In genomic region chr2:204958371-204958770, GRCh38 we compare ENCODE assay signal across 20 cellular contexts.
DNase-seq lines count a peak whose midpoint lies in the region; ATAC-seq, FAIRE-seq and TF ChIP-seq lines count a peak whose summit lies in the region.
"Had no signal": no experiment of that assay in that cellular context is flagged by ENCODE, and none has a peak within 500 bp of the region (broad histone marks: within the 10 kb centered on the region; RNA-seq: fewer than 3 reads in every experiment).

No MANE protein-coding gene starts in this region.

- H3K4me3 Mint-ChIP-seq in CD4-positive, CD25-positive, alpha-beta regulatory T cell, result no peak overlapping the region
- peak overlapping the region; percentile 67 for H3K4me3 Mint-ChIP-seq in T-helper 1 cell treated with Interleukin-12 subunit alpha and Interleukin-12 subunit beta and Interleukin-4 antibody, amounts not matched to agents 30 μg/mL and 1 μg/mL, for 36 hours
- H3K4me3 Mint-ChIP-seq: stimulated activated memory B cell treated with anti-CD40 and anti-IgM and Interleukin-4, amounts not matched to agents 10 μg/mL and 1 μg/mL and 100 μg/mL, for 72 hours had no signal

- DNase-seq in A549 (ENCODE audit: low read depth in 1 of 2, low spot score in 1 of 2), result no peak
- DNase-seq in CD4-positive, CD25-positive, alpha-beta regulatory T cell, result peak in 1 of 3 donors; percentile 37
- DNase-seq in endothelial cell of umbilical vein (ENCODE audit: low read depth, low spot score), result no peak
- no peak for DNase-seq in mesenteric fat pad (ENCODE audit: low spot score)
- no peak for DNase-seq in sciatic nerve (ENCODE audit: low spot score)
- DNase-seq: amniotic stem cell, cortex of kidney, GF-D8, lower lobe of right lung, NCI-H1694, NCI-H69, thyroid gland had no signal

- no peak for ATAC-seq in A549
- no peak for ATAC-seq in CD4-positive, CD25-positive, alpha-beta regulatory T cell (ENCODE audit: low read depth in 2 of 2)
- no peak for ATAC-seq in sciatic nerve
- no peak for ATAC-seq in HG03565 (IDR thresholded peaks at IDR 0.05; ENCODE audit: unreplicated experiment)
- ATAC-seq: K562; lower lobe of right lung; stimulated activated memory B cell treated with anti-CD40 and anti-IgM and Interleukin-4, amounts not matched to agents 10 μg/mL and 1 μg/mL and 100 μg/mL, for 72 hours had no signal

- H3K4me3 ChIP-seq in A549 (no peak overlapping the region), endothelial cell of umbilical vein (replicated peaks in 1 of 3; ENCODE audit: insufficient read depth in 1 of 3, low read depth in 1 of 3, low read length in 3 of 3) (no peak overlapping the region)
- H3K4me3 ChIP-seq in CD4-positive, CD25-positive, alpha-beta regulatory T cell (ENCODE audit: low read depth, low read length), result no peak overlapping the region
- H3K4me3 ChIP-seq: HAP-1, K562, lower lobe of right lung, smooth muscle cell, thyroid gland had no signal

- peaks cover 0 to 4% (median 0%) of the 10 kb centered on the region in 7 donors for H3K9me3 Mint-ChIP-seq in CD4-positive, CD25-positive, alpha-beta regulatory T cell
- H3K9me3 Mint-ChIP-seq in T-helper 1 cell treated with Interleukin-12 subunit alpha and Interleukin-12 subunit beta and Interleukin-4 antibody, amounts not matched to agents 30 μg/mL and 1 μg/mL, for 36 hours, result peaks cover 33% of the 10 kb centered on the region
- H3K9me3 Mint-ChIP-seq: stimulated activated memory B cell treated with anti-CD40 and anti-IgM and Interleukin-4, amounts not matched to agents 10 μg/mL and 1 μg/mL and 100 μg/mL, for 72 hours had no signal

- no peaks in the 10 kb centered on the region for H3K36me3 ChIP-seq in CD4-positive, CD25-positive, alpha-beta regulatory T cell (ENCODE audit: control insufficient read depth, insufficient read depth, low read length)
- H3K36me3 ChIP-seq in endothelial cell of umbilical vein (ENCODE audit: control insufficient read depth in 2 of 2, extremely low read depth in 1 of 2, insufficient read depth in 2 of 2, low read length in 2 of 2), result no peaks in the 10 kb centered on the region
- H3K36me3 ChIP-seq: HAP-1, lower lobe of right lung, thyroid gland had no signal

- intact Hi-C loops in endothelial cell of umbilical vein (cut with micrococcal nuclease) (no loop called here), sciatic nerve (cut with DNase I) (no loop called here)

- no peaks in the 10 kb centered on the region for H3K79me2 ChIP-seq in endothelial cell of umbilical vein (ENCODE audit: control insufficient read depth, insufficient read depth, low read length)

- no peak for TF ChIP-seq RAD21 in A549 (conservative IDR thresholded peaks at IDR 0.05 in 1 of 2, IDR thresholded peaks at IDR 0.05 in 1 of 2)

- 57% methylated on average over 1 of the region's 1 CpG for WGBS in A549 (ENCODE audit: missing lambda C conversion rate)

- H3K27ac Mint-ChIP-seq in CD4-positive, CD25-positive, alpha-beta regulatory T cell, result peak overlapping the region; percentile 10 to 60 (median 43)
- peak overlapping the region; percentile 66 for H3K27ac Mint-ChIP-seq in T-helper 1 cell treated with Interleukin-12 subunit alpha and Interleukin-12 subunit beta and Interleukin-4 antibody, amounts not matched to agents 30 μg/mL and 1 μg/mL, for 36 hours
- H3K27ac Mint-ChIP-seq: stimulated activated memory B cell treated with anti-CD40 and anti-IgM and Interleukin-4, amounts not matched to agents 10 μg/mL and 1 μg/mL and 100 μg/mL, for 72 hours had no signal

- H3K27ac ChIP-seq in A549, result no peak overlapping the region
- no peak overlapping the region for H3K27ac ChIP-seq in CD4-positive, CD25-positive, alpha-beta regulatory T cell (ENCODE audit: insufficient read depth, low read length, poor library complexity, severe bottlenecking)
- no peak overlapping the region for H3K27ac ChIP-seq in endothelial cell of umbilical vein (ENCODE audit: insufficient read depth, low read depth, low read length)
- H3K27ac ChIP-seq: lower lobe of right lung, thyroid gland had no signal

- peaks cover 14 to 53% (median 33%) of the 10 kb centered on the region in 4 donors for H3K4me1 Mint-ChIP-seq in CD4-positive, CD25-positive, alpha-beta regulatory T cell
- H3K4me1 Mint-ChIP-seq in T-helper 1 cell treated with Interleukin-12 subunit alpha and Interleukin-12 subunit beta and Interleukin-4 antibody, amounts not matched to agents 30 μg/mL and 1 μg/mL, for 36 hours (ENCODE audit: low read depth), result peaks cover 27% of the 10 kb centered on the region
- H3K4me1 Mint-ChIP-seq: stimulated activated memory B cell treated with anti-CD40 and anti-IgM and Interleukin-4, amounts not matched to agents 10 μg/mL and 1 μg/mL and 100 μg/mL, for 72 hours had no signal

- H3K9me3 ChIP-seq in A549, result no peaks in the 10 kb centered on the region
- H3K9me3 ChIP-seq in CD4-positive, CD25-positive, alpha-beta regulatory T cell (ENCODE audit: control insufficient read depth in 2 of 2, low read length in 2 of 2), result no peaks in the 10 kb centered on the region
- H3K9me3 ChIP-seq in endothelial cell of umbilical vein (replicated peaks; ENCODE audit: control insufficient read depth, insufficient read depth, low read length), result no peaks in the 10 kb centered on the region
- H3K9me3 ChIP-seq: HAP-1, lower lobe of right lung, thyroid gland had no signal

- no peak overlapping the region for H2AFZ ChIP-seq in endothelial cell of umbilical vein (ENCODE audit: low read depth, low read length)

- H3K4me1 ChIP-seq in A549, result no peaks in the 10 kb centered on the region
- H3K4me1 ChIP-seq in CD4-positive, CD25-positive, alpha-beta regulatory T cell (ENCODE audit: control insufficient read depth, insufficient read depth, low read length, poor library complexity, severe bottlenecking), result peaks cover 6% of the 10 kb centered on the region
- H3K4me1 ChIP-seq in endothelial cell of umbilical vein (ENCODE audit: control insufficient read depth, extremely low read depth, insufficient read depth, low read length), result no peaks in the 10 kb centered on the region
- H3K4me1 ChIP-seq: HAP-1, lower lobe of right lung, thyroid gland had no signal

- H3K36me3 Mint-ChIP-seq in CD4-positive, CD25-positive, alpha-beta regulatory T cell, result peaks cover 9% of the 10 kb centered on the region
- peaks cover 21% of the 10 kb centered on the region for H3K36me3 Mint-ChIP-seq in T-helper 1 cell treated with Interleukin-12 subunit alpha and Interleukin-12 subunit beta and Interleukin-4 antibody, amounts not matched to agents 30 μg/mL and 1 μg/mL, for 36 hours (ENCODE audit: low read depth)
- H3K36me3 Mint-ChIP-seq: stimulated activated memory B cell treated with anti-CD40 and anti-IgM and Interleukin-4, amounts not matched to agents 10 μg/mL and 1 μg/mL and 100 μg/mL, for 72 hours had no signal

- FAIRE-seq in A549 (lab: Jason Lieb, UNC) (no peak), endothelial cell of umbilical vein (lab: Jason Lieb, UNC) (peak; percentile 43)
- FAIRE-seq: bronchial epithelial cell, K562, TTC549 had no signal

- H3K4me2 ChIP-seq in A549 (peak overlapping the region; percentile 12; the same call in 1 of the 3 replicates), endothelial cell of umbilical vein (ENCODE audit: insufficient read depth, low read length) (no peak overlapping the region)
- H3K4me2 ChIP-seq: smooth muscle cell had no signal

- TF ChIP-seq EP300 in A549 (IDR thresholded peaks at IDR 0.05), result no peak

- CTCF ChIA-PET in A549 (lab: Yijun Ruan, JAX) (no interaction called here), endothelial cell of umbilical vein (lab: Charles Lee) (no interaction called here)

- H4K20me1 ChIP-seq in endothelial cell of umbilical vein (replicated peaks; ENCODE audit: control insufficient read depth, extremely low read depth, insufficient read depth, low read length), result no peaks in the 10 kb centered on the region

- TF ChIP-seq POLR2A in A549 (IDR thresholded peaks at IDR 0.05; ENCODE audit: low read length) (no peak), endothelial cell of umbilical vein (IDR thresholded peaks at IDR 0.05; ENCODE audit: low read depth, low read length) (no peak)

- POLR2A ChIA-PET in A549 (lab: Yijun Ruan, JAX), result no interaction called here
- POLR2A ChIA-PET in endothelial cell of umbilical vein (lab: Charles Lee), result no interaction called here

- BruUV-seq in endothelial cell of umbilical vein (replicated peaks; lab: Mats Ljungman, UMichigan), result no TSS peak

- no peaks in the 10 kb centered on the region for H3K27me3 ChIP-seq in CD4-positive, CD25-positive, alpha-beta regulatory T cell (ENCODE audit: control insufficient read depth, insufficient read depth, low read length)
- no peaks in the 10 kb centered on the region for H3K27me3 ChIP-seq in endothelial cell of umbilical vein (ENCODE audit: control insufficient read depth in 2 of 2, insufficient read depth in 2 of 2, low read length in 2 of 2)
- H3K27me3 ChIP-seq: thyroid gland had no signal

- dilution Hi-C loops in endothelial cell of umbilical vein (cut with MboI; ENCODE audit: extremely low pct_ligation_motif_present, low sequenced_read_pairs), result no loop called here

- H3K27me3 Mint-ChIP-seq in CD4-positive, CD25-positive, alpha-beta regulatory T cell, result peaks cover 8% of the 10 kb centered on the region
- H3K27me3 Mint-ChIP-seq in T-helper 1 cell treated with Interleukin-12 subunit alpha and Interleukin-12 subunit beta and Interleukin-4 antibody, amounts not matched to agents 30 μg/mL and 1 μg/mL, for 36 hours (ENCODE audit: low read depth), result no peaks in the 10 kb centered on the region
- H3K27me3 Mint-ChIP-seq: stimulated activated memory B cell treated with anti-CD40 and anti-IgM and Interleukin-4, amounts not matched to agents 10 μg/mL and 1 μg/mL and 100 μg/mL, for 72 hours had no signal

- TF ChIP-seq CTCF in A549 (IDR thresholded peaks at IDR 0.05), result no peak
- TF ChIP-seq CTCF in endothelial cell of umbilical vein (IDR thresholded peaks at IDR 0.05; ENCODE audit: extremely low read depth in 1 of 2, insufficient read depth in 1 of 2, low read depth in 1 of 2, low read length in 2 of 2), result no peak

- H3K9me1 ChIP-seq in endothelial cell of umbilical vein (replicated peaks; ENCODE audit: control insufficient read depth, extremely low read depth, insufficient read depth, low read length), result no peaks in the 10 kb centered on the region

- H3K9ac ChIP-seq in endothelial cell of umbilical vein (replicated peaks; ENCODE audit: extremely low read depth, insufficient read depth, low read length), result no peak overlapping the region

TF ChIP-seq in endothelial cell of umbilical vein, 7 proteins besides CTCF, POLR2A, EP300 and RAD21 (continues in another document):
- no peak for TF ChIP-seq MAX (IDR thresholded peaks at IDR 0.05; ENCODE audit: insufficient read depth, insufficient read length)
- no peak for TF ChIP-seq GATA2 (IDR thresholded peaks at IDR 0.05; ENCODE audit: insufficient read depth, insufficient read length, low read depth, low read length)
- no peak for TF ChIP-seq EZH2 (IDR thresholded peaks at IDR 0.05; ENCODE audit: borderline replicate concordance, low read depth, low read length, severe bottlenecking)
- no peak for TF ChIP-seq POLR2AphosphoS5 (IDR thresholded peaks at IDR 0.05; ENCODE audit: insufficient read depth, low read depth, low read length)
- no peak for TF ChIP-seq FOS (IDR thresholded peaks at IDR 0.05; ENCODE audit: borderline replicate concordance, insufficient read depth, low read length)
- no peak for TF ChIP-seq MYC (IDR thresholded peaks at IDR 0.05; ENCODE audit: low read depth, low read length)
